Comparison of ENCODE assay signal across 19 cellular contexts in the genomic region with DNA sequence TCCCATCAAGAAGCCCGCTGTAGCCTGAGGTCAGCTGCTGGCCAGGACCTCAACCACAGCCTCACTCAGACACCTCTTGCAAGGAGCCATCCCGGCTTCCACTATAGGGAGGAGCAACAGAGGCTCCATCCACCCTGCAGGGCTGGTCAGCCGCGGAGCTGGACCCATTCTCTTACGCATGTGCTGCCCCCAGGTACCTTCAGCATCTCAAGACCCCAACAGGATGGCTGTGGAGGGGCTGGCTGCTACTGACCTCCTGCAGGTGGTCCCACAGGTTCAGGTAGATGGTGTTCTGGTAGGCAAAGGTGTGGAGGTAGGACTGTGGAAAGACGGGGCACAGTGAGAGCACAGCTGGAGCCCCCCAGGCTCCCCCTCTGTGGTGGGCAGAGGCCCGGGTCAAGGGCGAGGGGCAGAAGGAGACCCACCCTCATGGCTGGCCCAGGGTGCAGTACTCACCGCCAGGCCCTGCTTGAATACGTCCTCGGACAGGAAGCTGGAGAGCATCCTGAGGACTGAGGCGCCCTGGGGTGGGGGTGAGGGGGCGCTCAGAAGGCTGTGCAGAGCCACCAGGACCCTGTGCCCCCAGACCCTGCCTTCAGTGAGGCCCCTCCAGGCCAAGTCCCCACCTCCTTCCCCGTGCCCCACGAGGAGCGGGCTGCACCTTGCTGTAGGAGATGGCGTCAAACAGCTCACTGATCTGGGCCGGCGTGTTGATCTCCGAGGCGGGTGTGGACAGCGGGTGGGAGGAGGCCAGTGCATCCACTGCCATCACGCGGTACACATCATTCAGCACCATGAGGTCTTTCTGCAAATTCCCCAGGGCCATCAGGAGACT. TPM values are rescaled to one million over a fixed set of nuclear protein-coding genes. Genes with fewer than 3 reads are reported as not detected.
DNase-seq lines count a peak whose midpoint lies in the region; ATAC-seq, FAIRE-seq and TF ChIP-seq lines count a peak whose summit lies in the region.
"Had no signal": no experiment of that assay in that cellular context is flagged by ENCODE, and none has a peak within 500 bp of the region (broad histone marks: within the 10 kb centered on the region; RNA-seq: fewer than 3 reads in every experiment).

No MANE protein-coding gene starts in this region.

- no peak for TF ChIP-seq CTCF in OCI-LY3 (IDR thresholded peaks at IDR 0.05; ENCODE audit: low read depth, low read length)
- TF ChIP-seq CTCF in kidney (IDR thresholded peaks at IDR 0.05; ENCODE audit: borderline replicate concordance, extremely low read depth, insufficient read depth) = no peak
- no peak for TF ChIP-seq CTCF in pancreas (IDR thresholded peaks at IDR 0.05)
- TF ChIP-seq CTCF in GM20000 (IDR thresholded peaks at IDR 0.05; ENCODE audit: extremely low read depth, missing control alignments) = no peak

- H4K20me1 ChIP-seq in OCI-LY3 (ENCODE audit: insufficient read depth, low read length) = no peaks in the 10 kb centered on the region

- peak overlapping the region; percentile 49; the same call in 1 of the 2 replicates for H3K27ac ChIP-seq in OCI-LY3 (ENCODE audit: low read length)
- H3K27ac ChIP-seq in kidney (ENCODE audit: low read depth in 2 of 2, low read length in 2 of 2) = peak overlapping the region; percentile 53 to 57
- H3K27ac ChIP-seq in pancreas = peak overlapping the region in 2 of 4 donors; percentile 28 to 37
- H3K27ac ChIP-seq: PC-9 had no signal

- no peak for FAIRE-seq in kidney (lab: Jason Lieb, UNC)
- FAIRE-seq in pancreas (lab: Jason Lieb, UNC) = no peak
- no peak for FAIRE-seq in urothelium cell line (lab: Jason Lieb, UNC)
- FAIRE-seq: GM19239 had no signal

- no peak overlapping the region for H2AFZ ChIP-seq in OCI-LY3 (ENCODE audit: low read depth, low read length)
- H2AFZ ChIP-seq: PC-9 had no signal

- peak; percentile 58 for DNase-seq in H7
- DNase-seq in kidney = peak; percentile 59
- peak in 4 of 6 donors; percentile 34 to 79 (median 59) for DNase-seq in pancreas
- DNase-seq in urothelium cell line (ENCODE audit: low spot score) = no peak
- DNase-seq in GM20000 (ENCODE audit: low spot score) = no peak
- DNase-seq in NCI-H1092 treated with DMSO at 0.1 percent for 48 hours (lab: John Stamatoyannopoulos, UW) = no peak
- DNase-seq: ACHN; AML-193; CD4-positive, CD25-positive, alpha-beta regulatory T cell; H9; Kasumi-1; NCI-H1417; NCI-H187 treated with DMSO at 0.1 percent for 48 hours; NCI-H446 treated with DMSO at 0.1 percent for 48 hours; NK-92 treated with Interleukin-12 subunit alpha and Interleukin-12 subunit beta, amount 100 ng/mL, for 24 hours; PC-9 had no signal

- peak overlapping the region; percentile 84 for H3K4me2 ChIP-seq in OCI-LY3 (ENCODE audit: low read length)
- H3K4me2 ChIP-seq: PC-9 had no signal

- H3K9ac ChIP-seq in OCI-LY3 (ENCODE audit: low read length) = peak overlapping the region; percentile 84
- H3K9ac ChIP-seq in kidney (ENCODE audit: low read length in 2 of 2) = no peak overlapping the region

- H3K79me2 ChIP-seq in OCI-LY3 (ENCODE audit: low read length) = no peaks in the 10 kb centered on the region

- WGBS in pancreas, 2 donors = 52 to 56% methylated on average over 23 to 24 of the region's 24 CpGs

- H3K9me3 ChIP-seq in OCI-LY3 (ENCODE audit: insufficient read depth, low read length) (no peaks in the 10 kb centered on the region), kidney (ENCODE audit: control insufficient read depth in 1 of 2, low read length in 2 of 2) (no peaks in the 10 kb centered on the region), pancreas (no peaks in the 10 kb centered on the region)
- H3K9me3 ChIP-seq: Caco-2 had no signal

- H3K4me1 ChIP-seq in OCI-LY3 (ENCODE audit: low read length) = peaks cover 39% of the 10 kb centered on the region
- peaks cover 7 to 20% of the 10 kb centered on the region in 2 donors for H3K4me1 ChIP-seq in kidney (ENCODE audit: control insufficient read depth in 1 of 2, insufficient read depth in 1 of 2, low read depth in 1 of 2, low read length in 2 of 2)
- peaks cover 15 to 22% (median 18%) of the 10 kb centered on the region in 3 donors for H3K4me1 ChIP-seq in pancreas

- H3K4me3 ChIP-seq in H7 (ENCODE audit: insufficient read depth, low read depth, low read length) = no peak overlapping the region
- peak overlapping the region; percentile 82 for H3K4me3 ChIP-seq in OCI-LY3 (ENCODE audit: low read length)
- peak overlapping the region; percentile 76 to 81 for H3K4me3 ChIP-seq in kidney (ENCODE audit: low read length in 2 of 2)
- peak overlapping the region in 3 of 4 donors; percentile 52 to 68 (median 63) for H3K4me3 ChIP-seq in pancreas
- H3K4me3 ChIP-seq: PC-9 had no signal

- intact Hi-C loops in kidney (cut with DNase I) (no loop called here), pancreas (cut with DNase I) (no loop called here)

- no peaks in the 10 kb centered on the region for H3K36me3 ChIP-seq in H7 (replicated peaks; ENCODE audit: control insufficient read depth, insufficient read depth, low read length)
- no peaks in the 10 kb centered on the region for H3K36me3 ChIP-seq in OCI-LY3 (replicated peaks; ENCODE audit: low read depth, low read length)
- peaks cover 3 to 20% of the 10 kb centered on the region in 2 donors for H3K36me3 ChIP-seq in kidney (ENCODE audit: control insufficient read depth in 1 of 2, insufficient read depth in 2 of 2, low read length in 2 of 2)
- peaks cover 0 to 44% (median 5%) of the 10 kb centered on the region in 3 donors for H3K36me3 ChIP-seq in pancreas

- ATAC-seq in pancreas = no peak

- H3K27me3 ChIP-seq in H7 (ENCODE audit: control insufficient read depth, insufficient read depth, low read length) (no peaks in the 10 kb centered on the region), OCI-LY3 (ENCODE audit: low read depth, low read length) (no peaks in the 10 kb centered on the region), pancreas (no peaks in the 10 kb centered on the region)

RNA-seq across cellular contexts. Expression of a gene that starts 11.4 kb away (rescaled TPM):
- total RNA-seq in H7 (2014; rRNA removed; shearing (Covaris generic)) = 3.3 and 6.7 TPM in 2 replicates
- total RNA-seq in kidney = 221 TPM
- 242 TPM for polyA plus RNA-seq in kidney (ENCODE audit: insufficient read depth, low read depth, low replicate concordance)
- total RNA-seq in pancreas = 1,000 to 10,000 TPM in 2 of 6 donors, 100 to 1,000 TPM in 4; 401 to 1,207 (median 921) TPM
- 100 to 1,000 TPM; 388 to 524 TPM for polyA plus RNA-seq in pancreas

RNA-seq across cellular contexts. Expression of a gene that starts 27.1 kb away (rescaled TPM):
- 2.0 TPM in 2 replicates for total RNA-seq in H7 (2014; rRNA removed; shearing (Covaris generic))
- 0.47 TPM for total RNA-seq in kidney
- polyA plus RNA-seq in kidney (ENCODE audit: insufficient read depth, low read depth, low replicate concordance) = 0.24 TPM
- under 1 TPM in 4 of 6 donors, not detected in 2; 0.16 to 0.46 (median 0.30) TPM for total RNA-seq in pancreas
- under 1 TPM in 1 of 2 donors, not detected in 1; 0.12 TPM for polyA plus RNA-seq in pancreas
- total RNA-seq: CD4-positive, CD25-positive, alpha-beta regulatory T cell had no signal
- polyA plus RNA-seq: CD4-positive, CD25-positive, alpha-beta regulatory T cell had no signal

RNA-seq across cellular contexts. Expression of a gene that starts 52.2 kb away (rescaled TPM):
- total RNA-seq in H7 (2014; rRNA removed; shearing (Covaris generic)) = 1.6 and 2.6 TPM in 2 replicates
- total RNA-seq in kidney = 2.1 TPM
- polyA plus RNA-seq in kidney (ENCODE audit: insufficient read depth, low read depth, low replicate concordance) = 6.0 TPM
- 1 to 10 TPM; 1.5 to 4.0 (median 2.4) TPM for total RNA-seq in pancreas
- 1 to 10 TPM; 1.1 to 2.1 TPM for polyA plus RNA-seq in pancreas
- total RNA-seq: H9 had no signal

Comparison
In these comparisons a context has a peak if more than half of its experiments do, and no peak if none do; other contexts are left out.
1. DNase-seq: peak in H7 (single experiment), kidney (single experiment) and pancreas (4 of 6); none in urothelium cell line (single experiment), GM20000 (single experiment) and NCI-H1092 treated with DMSO at 0.1 percent for 48 hours (single experiment).
2. RNA of a gene that starts 11.4 kb away (total RNA-seq): 401 to 1,207 TPM in pancreas and 221 TPM in kidney (single experiment); 3.3 to 6.7 TPM in H7; every median in the first group is over 10 times any median in the second.